In the genomic region with DNA sequence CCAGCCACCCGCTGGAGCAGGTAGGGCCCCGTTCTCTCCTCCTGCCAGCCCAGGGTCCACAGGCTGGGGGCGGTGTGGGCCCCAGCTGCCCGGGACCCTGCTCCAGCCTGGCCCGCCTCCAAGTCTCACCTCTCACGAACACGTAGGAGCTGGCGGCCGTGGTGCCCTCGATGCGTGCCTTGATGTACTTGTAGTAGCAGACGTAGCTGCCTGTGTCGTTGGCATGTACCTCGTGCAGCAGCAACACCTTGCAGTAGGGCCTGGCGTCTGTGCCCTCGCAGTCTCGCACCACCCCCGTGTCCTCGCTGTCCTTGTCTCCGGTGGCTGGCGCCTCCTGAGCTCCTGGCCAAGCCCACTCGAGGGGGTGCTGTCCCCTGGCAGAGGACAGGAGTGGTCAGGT, we compare ENCODE assay signal across 31 cellular contexts. TPM values are rescaled to one million over a fixed set of nuclear protein-coding genes. Genes with fewer than 3 reads are reported as not detected.
"Had no signal": no experiment of that assay in that cellular context is flagged by ENCODE, and none has a peak within 500 bp of the region (broad histone marks: within the 10 kb centered on the region; RNA-seq: fewer than 3 reads in every experiment).

No MANE protein-coding gene starts in this region.

- ATAC-seq: activated CD4-positive, alpha-beta T cell treated with anti-CD3 and anti-CD28 coated beads for 36 hours; activated CD8-positive, alpha-beta memory T cell treated with anti-CD3 and anti-CD28 coated beads, Interleukin-2, amount 10 ng/mL, durations not matched to agents 7 days and 5 days; activated CD8-positive, alpha-beta T cell treated with anti-CD3 and anti-CD28 coated beads, Interleukin-2, amount 10 ng/mL, durations not matched to agents 7 days and 5 days; effector memory CD8-positive, alpha-beta T cell; foreskin keratinocyte; gastrocnemius medialis had no signal

- H3K9me3 ChIP-seq: esophagus muscularis mucosa, gastrocnemius medialis had no signal

- H3K9me3 Mint-ChIP-seq: activated CD4-positive, alpha-beta memory T cell treated with anti-CD3 and anti-CD28 coated beads for 36 hours; activated CD4-positive, alpha-beta T cell treated with anti-CD3 and anti-CD28 coated beads, Interleukin-2, amount 10 ng/mL, durations not matched to agents 24 days and 14 days; activated naive CD4-positive, alpha-beta T cell treated with anti-CD3 and anti-CD28 coated beads for 36 hours; activated T-helper 1 cell treated with anti-CD3 and anti-CD28 coated beads, Interleukin-12 subunit alpha, Interleukin-12 subunit beta, Interleukin-2, Interleukin-4 antibody, amounts not matched to agents 30 ng/mL and 10 ng/mL and 1 ng/mL, durations not matched to agents 14 hours and 24 hours and 36 hours; activated T-helper 2 cell treated with anti-CD3 and anti-CD28 coated beads, Interferon-gamma antibody, Interleukin-2, Interleukin-4, amounts not matched to agents 10 μg/mL and 5 μg/mL and 100 μg/mL, durations not matched to agents 14 hours and 24 hours and 36 hours; effector memory CD8-positive, alpha-beta T cell had no signal

- H3K4me1 ChIP-seq: esophagus muscularis mucosa, foreskin keratinocyte, gastrocnemius medialis had no signal

- DNase-seq: activated CD4-positive, alpha-beta memory T cell treated with anti-CD3 and anti-CD28 coated beads for 36 hours; activated CD4-positive, alpha-beta T cell treated with anti-CD3 and anti-CD28 coated beads for 36 hours; activated CD4-positive, alpha-beta T cell treated with anti-CD3 and anti-CD28 coated beads, Interleukin-2, amount 10 ng/mL, durations not matched to agents 24 days and 14 days; activated CD4-positive, CD25-positive, alpha-beta regulatory T cell; activated CD4-positive, CD25-positive, alpha-beta regulatory T cell treated with anti-CD3 and anti-CD28 coated beads, Interleukin-2, amount 50 U/mL, for 72 hours; activated CD8-positive, alpha-beta memory T cell treated with anti-CD3 and anti-CD28 coated beads, Interleukin-2, amount 10 ng/mL, durations not matched to agents 7 days and 5 days; activated CD8-positive, alpha-beta memory T cell treated with anti-CD3 and anti-CD28 coated beads, Interleukin-2, amount 50 U/mL, for 4 hours; activated CD8-positive, alpha-beta T cell treated with anti-CD3 and anti-CD28 coated beads, Interleukin-2, amount 10 ng/mL, durations not matched to agents 7 days and 5 days; activated effector memory CD4-positive, alpha-beta T cell treated with anti-CD3 and anti-CD28 coated beads, Interleukin-2, amount 50 U/mL, for 16 hours; activated naive CD4-positive, alpha-beta T cell treated with anti-CD3 and anti-CD28 coated beads for 36 hours; activated T-cell treated with anti-CD3 and anti-CD28 coated beads, Interleukin-2, amount 50 U/mL, for 1 hour; activated T-cell treated with anti-CD3 and anti-CD28 coated beads, Interleukin-2, amount 50 U/mL, for 48 hours; amniotic stem cell; anterior cingulate cortex; brain microvascular endothelial cell; caudate nucleus; cortex of kidney; dermis blood vessel endothelial cell; effector CD4-positive, alpha-beta T cell; effector memory CD8-positive, alpha-beta T cell; erythroblast; foreskin keratinocyte; gastrocnemius medialis; T-helper 2 cell had no signal

- H3K36me3 Mint-ChIP-seq: activated CD4-positive, alpha-beta memory T cell treated with anti-CD3 and anti-CD28 coated beads for 36 hours; activated CD8-positive, alpha-beta memory T cell treated with anti-CD3 and anti-CD28 coated beads, Interleukin-2, amount 10 ng/mL, durations not matched to agents 7 days and 5 days; activated naive CD8-positive, alpha-beta T cell had no signal

- H3K27ac ChIP-seq: brain microvascular endothelial cell, esophagus muscularis mucosa, foreskin keratinocyte, gastrocnemius medialis had no signal

- H3K4me3 Mint-ChIP-seq: activated CD4-positive, alpha-beta memory T cell treated with anti-CD3 and anti-CD28 coated beads for 36 hours; activated CD4-positive, alpha-beta T cell treated with anti-CD3 and anti-CD28 coated beads for 36 hours; activated CD4-positive, alpha-beta T cell treated with anti-CD3 and anti-CD28 coated beads, Interleukin-2, amount 10 ng/mL, durations not matched to agents 24 days and 14 days; activated CD8-positive, alpha-beta memory T cell treated with anti-CD3 and anti-CD28 coated beads, Interleukin-2, amount 10 ng/mL, durations not matched to agents 7 days and 5 days; activated CD8-positive, alpha-beta T cell treated with anti-CD3 and anti-CD28 coated beads, Interleukin-2, amount 10 ng/mL, durations not matched to agents 7 days and 5 days; activated naive CD4-positive, alpha-beta T cell treated with anti-CD3 and anti-CD28 coated beads for 36 hours; activated naive CD8-positive, alpha-beta T cell; activated T-helper 1 cell treated with anti-CD3 and anti-CD28 coated beads, Interleukin-12 subunit alpha, Interleukin-12 subunit beta, Interleukin-2, Interleukin-4 antibody, amounts not matched to agents 30 ng/mL and 10 ng/mL and 1 ng/mL, durations not matched to agents 14 hours and 24 hours and 36 hours; effector memory CD8-positive, alpha-beta T cell had no signal

- H3K36me3 ChIP-seq: brain microvascular endothelial cell, gastrocnemius medialis had no signal

- H3K27me3 Mint-ChIP-seq: activated CD4-positive, alpha-beta memory T cell treated with anti-CD3 and anti-CD28 coated beads for 36 hours; activated CD4-positive, alpha-beta T cell treated with anti-CD3 and anti-CD28 coated beads, Interleukin-2, amount 10 ng/mL, durations not matched to agents 24 days and 14 days; activated CD8-positive, alpha-beta memory T cell treated with anti-CD3 and anti-CD28 coated beads, Interleukin-2, amount 10 ng/mL, durations not matched to agents 7 days and 5 days; activated naive CD8-positive, alpha-beta T cell; effector memory CD8-positive, alpha-beta T cell had no signal

- H3K27ac Mint-ChIP-seq: activated CD4-positive, alpha-beta memory T cell treated with anti-CD3 and anti-CD28 coated beads for 36 hours; activated CD4-positive, alpha-beta T cell treated with anti-CD3 and anti-CD28 coated beads for 36 hours; activated CD4-positive, alpha-beta T cell treated with anti-CD3 and anti-CD28 coated beads, Interleukin-2, amount 10 ng/mL, durations not matched to agents 24 days and 14 days; activated CD8-positive, alpha-beta memory T cell treated with anti-CD3 and anti-CD28 coated beads, Interleukin-2, amount 10 ng/mL, durations not matched to agents 7 days and 5 days; activated CD8-positive, alpha-beta T cell treated with anti-CD3 and anti-CD28 coated beads, Interleukin-2, amount 10 ng/mL, durations not matched to agents 7 days and 5 days; activated naive CD4-positive, alpha-beta T cell treated with anti-CD3 and anti-CD28 coated beads for 36 hours; activated naive CD8-positive, alpha-beta T cell; activated T-helper 1 cell treated with anti-CD3 and anti-CD28 coated beads, Interleukin-12 subunit alpha, Interleukin-12 subunit beta, Interleukin-2, Interleukin-4 antibody, amounts not matched to agents 30 ng/mL and 10 ng/mL and 1 ng/mL, durations not matched to agents 14 hours and 24 hours and 36 hours; activated T-helper 2 cell treated with anti-CD3 and anti-CD28 coated beads, Interferon-gamma antibody, Interleukin-2, Interleukin-4, amounts not matched to agents 10 μg/mL and 5 μg/mL and 100 μg/mL, durations not matched to agents 14 hours and 24 hours and 36 hours; effector memory CD8-positive, alpha-beta T cell had no signal

- H3K27me3 ChIP-seq: brain microvascular endothelial cell, foreskin keratinocyte, gastrocnemius medialis had no signal

- H3K4me3 ChIP-seq: esophagus muscularis mucosa, gastrocnemius medialis had no signal

- H3K4me1 Mint-ChIP-seq: activated CD4-positive, alpha-beta T cell treated with anti-CD3 and anti-CD28 coated beads for 36 hours; activated CD4-positive, alpha-beta T cell treated with anti-CD3 and anti-CD28 coated beads, Interleukin-2, amount 10 ng/mL, durations not matched to agents 24 days and 14 days; activated CD8-positive, alpha-beta memory T cell treated with anti-CD3 and anti-CD28 coated beads, Interleukin-2, amount 10 ng/mL, durations not matched to agents 7 days and 5 days had no signal

RNA-seq across cellular contexts. Expression of gene SCGB3A1, which starts 39.1 kb away (rescaled TPM):
- total RNA-seq: activated CD4-positive, alpha-beta memory T cell treated with anti-CD3 and anti-CD28 coated beads for 36 hours; activated CD4-positive, alpha-beta T cell treated with anti-CD3 and anti-CD28 coated beads for 36 hours; activated CD4-positive, alpha-beta T cell treated with anti-CD3 and anti-CD28 coated beads, Interleukin-2, amount 10 ng/mL, durations not matched to agents 24 days and 14 days; activated CD8-positive, alpha-beta memory T cell treated with anti-CD3 and anti-CD28 coated beads, Interleukin-2, amount 10 ng/mL, durations not matched to agents 7 days and 5 days; activated CD8-positive, alpha-beta T cell treated with anti-CD3 and anti-CD28 coated beads, Interleukin-2, amount 10 ng/mL, durations not matched to agents 7 days and 5 days; activated naive CD4-positive, alpha-beta T cell treated with anti-CD3 and anti-CD28 coated beads for 36 hours; activated T-helper 1 cell treated with anti-CD3 and anti-CD28 coated beads, Interleukin-12 subunit alpha, Interleukin-12 subunit beta, Interleukin-2, Interleukin-4 antibody, amounts not matched to agents 30 ng/mL and 10 ng/mL and 1 ng/mL, durations not matched to agents 14 hours and 24 hours and 36 hours; activated T-helper 2 cell treated with anti-CD3 and anti-CD28 coated beads, Interferon-gamma antibody, Interleukin-2, Interleukin-4, amounts not matched to agents 10 μg/mL and 5 μg/mL and 100 μg/mL, durations not matched to agents 14 hours and 24 hours and 36 hours; astrocyte; bronchial epithelial cell; foreskin keratinocyte; gastrocnemius medialis; T-helper 1 cell treated with Interleukin-12 subunit alpha and Interleukin-12 subunit beta and Interleukin-4 antibody, amounts not matched to agents 30 ng/mL and 1 ng/mL, for 36 hours had no signal
- polyA plus RNA-seq: foreskin keratinocyte had no signal
